1 cellular context compared by ENCODE assay signal in the genomic region with DNA sequence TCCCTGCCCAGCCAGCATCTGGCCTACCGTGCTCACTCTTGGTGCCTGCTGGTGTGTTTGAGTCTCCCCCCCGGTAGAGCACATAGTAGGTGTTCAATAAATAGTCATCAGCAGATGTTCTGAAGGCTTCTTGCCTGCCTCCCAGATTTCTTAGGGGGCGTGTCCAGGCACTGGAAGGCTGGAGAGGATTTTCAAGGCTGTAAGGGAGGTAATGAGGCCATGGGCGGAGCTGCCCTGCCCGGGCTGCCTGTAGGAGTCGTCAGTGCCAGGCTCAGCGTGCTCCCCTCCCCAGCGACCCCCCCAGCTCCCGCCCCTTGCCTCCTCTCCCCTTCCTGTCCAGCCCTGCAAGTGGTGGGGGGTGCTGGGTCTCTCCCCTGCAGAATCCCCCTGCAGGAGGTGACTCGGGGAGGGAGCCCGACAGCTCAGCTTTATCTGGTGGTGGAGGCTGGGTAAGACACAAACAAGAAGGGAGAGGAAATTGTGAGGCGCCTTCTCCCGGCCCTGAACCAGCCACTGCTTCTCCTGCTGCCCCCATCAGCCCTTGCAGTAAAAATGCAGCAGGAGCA.
TF ChIP-seq lines count a peak whose summit lies in the region.

No MANE protein-coding gene starts in this region.

TF ChIP-seq in HepG2, 621 proteins besides CTCF, POLR2A, EP300 and RAD21 (continued from another document):
- TF ChIP-seq, protein P1, sequence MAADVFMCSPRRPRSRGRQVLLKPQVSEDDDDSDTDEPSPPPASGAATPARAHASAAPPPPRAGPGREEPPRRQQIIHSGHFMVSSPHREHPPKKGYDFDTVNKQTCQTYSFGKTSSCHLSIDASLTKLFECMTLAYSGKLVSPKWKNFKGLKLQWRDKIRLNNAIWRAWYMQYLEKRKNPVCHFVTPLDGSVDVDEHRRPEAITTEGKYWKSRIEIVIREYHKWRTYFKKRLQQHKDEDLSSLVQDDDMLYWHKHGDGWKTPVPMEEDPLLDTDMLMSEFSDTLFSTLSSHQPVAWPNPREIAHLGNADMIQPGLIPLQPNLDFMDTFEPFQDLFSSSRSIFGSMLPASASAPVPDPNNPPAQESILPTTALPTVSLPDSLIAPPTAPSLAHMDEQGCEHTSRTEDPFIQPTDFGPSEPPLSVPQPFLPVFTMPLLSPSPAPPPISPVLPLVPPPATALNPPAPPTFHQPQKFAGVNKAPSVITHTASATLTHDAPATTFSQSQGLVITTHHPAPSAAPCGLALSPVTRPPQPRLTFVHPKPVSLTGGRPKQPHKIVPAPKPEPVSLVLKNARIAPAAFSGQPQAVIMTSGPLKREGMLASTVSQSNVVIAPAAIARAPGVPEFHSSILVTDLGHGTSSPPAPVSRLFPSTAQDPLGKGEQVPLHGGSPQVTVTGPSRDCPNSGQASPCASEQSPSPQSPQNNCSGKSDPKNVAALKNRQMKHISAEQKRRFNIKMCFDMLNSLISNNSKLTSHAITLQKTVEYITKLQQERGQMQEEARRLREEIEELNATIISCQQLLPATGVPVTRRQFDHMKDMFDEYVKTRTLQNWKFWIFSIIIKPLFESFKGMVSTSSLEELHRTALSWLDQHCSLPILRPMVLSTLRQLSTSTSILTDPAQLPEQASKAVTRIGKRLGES (CRISPR knock-in tag; IDR thresholded peaks at IDR 0.05; ENCODE audit: borderline replicate concordance) = no peak
